Comparison of ENCODE assay signal across 1 cellular context in the genomic region with DNA sequence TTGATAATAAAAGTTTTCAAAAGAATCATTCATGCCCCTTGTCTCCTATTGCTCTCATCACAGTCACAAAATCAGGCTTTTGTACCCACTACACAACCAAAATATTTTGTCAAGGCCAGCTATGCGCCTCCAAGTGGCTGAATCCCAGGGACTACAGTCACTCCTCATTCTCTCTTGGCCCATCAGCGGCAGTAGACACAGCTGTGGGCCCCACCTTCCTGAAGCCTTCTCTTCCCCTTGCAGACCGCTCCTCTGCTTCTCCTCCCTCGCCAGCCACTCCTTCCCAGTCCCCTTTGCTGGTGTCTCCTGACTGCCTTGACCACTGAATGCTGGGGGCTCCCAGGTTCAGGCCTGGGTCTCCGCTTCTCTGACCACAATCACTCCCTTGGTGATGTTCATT.
A peak's percentile ranks its signal among the peaks of the same experiment; 100 is the strongest.
TF ChIP-seq lines count a peak whose summit lies in the region.

No MANE protein-coding gene starts in this region.

TF ChIP-seq in K562, 482 proteins besides CTCF, POLR2A, EP300 and RAD21 (continued from another document):
- TF ChIP-seq, protein P1, sequence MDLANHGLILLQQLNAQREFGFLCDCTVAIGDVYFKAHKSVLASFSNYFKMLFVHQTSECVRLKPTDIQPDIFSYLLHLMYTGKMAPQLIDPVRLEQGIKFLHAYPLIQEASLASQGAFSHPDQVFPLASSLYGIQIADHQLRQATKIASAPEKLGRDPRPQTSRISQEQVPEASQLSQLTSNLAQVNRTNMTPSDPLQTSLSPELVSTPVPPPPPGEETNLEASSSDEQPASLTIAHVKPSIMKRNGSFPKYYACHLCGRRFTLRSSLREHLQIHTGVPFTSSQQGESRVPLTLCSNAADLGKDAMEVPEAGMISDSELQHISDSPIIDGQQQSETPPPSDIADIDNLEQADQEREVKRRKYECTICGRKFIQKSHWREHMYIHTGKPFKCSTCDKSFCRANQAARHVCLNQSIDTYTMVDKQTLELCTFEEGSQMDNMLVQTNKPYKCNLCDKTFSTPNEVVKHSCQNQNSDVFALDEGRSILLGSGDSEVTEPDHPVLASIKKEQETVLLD (IDR thresholded peaks at IDR 0.05) = 0 out of 2 replicates have a peak, but pooled peaks have one; percentile 14
- TF ChIP-seq ZNF197 (CRISPR knock-in tag; IDR thresholded peaks at IDR 0.05; ENCODE audit: low read depth) (0 out of 2 replicates have a peak, but pooled peaks have one; percentile 68), TAF1 (IDR thresholded peaks at IDR 0.05; ENCODE audit: control insufficient read depth, extremely low read depth, insufficient read depth, low read length, severe bottlenecking) (peak; percentile 11), CBFA2T3 (IDR thresholded peaks at IDR 0.05) (0 out of 2 replicates have a peak, but pooled peaks have one; percentile 6), PRPF4 (IDR thresholded peaks at IDR 0.05; ENCODE audit: insufficient read depth, low read depth, low read length, poor library complexity, severe bottlenecking) (no peak), BCOR (IDR thresholded peaks at IDR 0.05) (no peak), MEF2D (tag; conservative IDR thresholded peaks at IDR 0.05; ENCODE audit: low read depth) (0 out of 2 replicates have a peak, but pooled peaks have one; percentile 41), PURB (CRISPR knock-in tag; IDR thresholded peaks at IDR 0.05; ENCODE audit: low read depth) (0 out of 2 replicates have a peak, but pooled peaks have one; percentile 56), ZKSCAN1 (IDR thresholded peaks at IDR 0.05; ENCODE audit: low read depth, low read length) (peak; percentile 6; the same call in 1 of the 2 replicates), CTBP1 (IDR thresholded peaks at IDR 0.05; ENCODE audit: borderline replicate concordance) (no peak), ZNF695 (CRISPR knock-in tag; IDR thresholded peaks at IDR 0.05) (peak; percentile 51; the same call in 1 of the 2 replicates)
- TF ChIP-seq, protein P2, sequence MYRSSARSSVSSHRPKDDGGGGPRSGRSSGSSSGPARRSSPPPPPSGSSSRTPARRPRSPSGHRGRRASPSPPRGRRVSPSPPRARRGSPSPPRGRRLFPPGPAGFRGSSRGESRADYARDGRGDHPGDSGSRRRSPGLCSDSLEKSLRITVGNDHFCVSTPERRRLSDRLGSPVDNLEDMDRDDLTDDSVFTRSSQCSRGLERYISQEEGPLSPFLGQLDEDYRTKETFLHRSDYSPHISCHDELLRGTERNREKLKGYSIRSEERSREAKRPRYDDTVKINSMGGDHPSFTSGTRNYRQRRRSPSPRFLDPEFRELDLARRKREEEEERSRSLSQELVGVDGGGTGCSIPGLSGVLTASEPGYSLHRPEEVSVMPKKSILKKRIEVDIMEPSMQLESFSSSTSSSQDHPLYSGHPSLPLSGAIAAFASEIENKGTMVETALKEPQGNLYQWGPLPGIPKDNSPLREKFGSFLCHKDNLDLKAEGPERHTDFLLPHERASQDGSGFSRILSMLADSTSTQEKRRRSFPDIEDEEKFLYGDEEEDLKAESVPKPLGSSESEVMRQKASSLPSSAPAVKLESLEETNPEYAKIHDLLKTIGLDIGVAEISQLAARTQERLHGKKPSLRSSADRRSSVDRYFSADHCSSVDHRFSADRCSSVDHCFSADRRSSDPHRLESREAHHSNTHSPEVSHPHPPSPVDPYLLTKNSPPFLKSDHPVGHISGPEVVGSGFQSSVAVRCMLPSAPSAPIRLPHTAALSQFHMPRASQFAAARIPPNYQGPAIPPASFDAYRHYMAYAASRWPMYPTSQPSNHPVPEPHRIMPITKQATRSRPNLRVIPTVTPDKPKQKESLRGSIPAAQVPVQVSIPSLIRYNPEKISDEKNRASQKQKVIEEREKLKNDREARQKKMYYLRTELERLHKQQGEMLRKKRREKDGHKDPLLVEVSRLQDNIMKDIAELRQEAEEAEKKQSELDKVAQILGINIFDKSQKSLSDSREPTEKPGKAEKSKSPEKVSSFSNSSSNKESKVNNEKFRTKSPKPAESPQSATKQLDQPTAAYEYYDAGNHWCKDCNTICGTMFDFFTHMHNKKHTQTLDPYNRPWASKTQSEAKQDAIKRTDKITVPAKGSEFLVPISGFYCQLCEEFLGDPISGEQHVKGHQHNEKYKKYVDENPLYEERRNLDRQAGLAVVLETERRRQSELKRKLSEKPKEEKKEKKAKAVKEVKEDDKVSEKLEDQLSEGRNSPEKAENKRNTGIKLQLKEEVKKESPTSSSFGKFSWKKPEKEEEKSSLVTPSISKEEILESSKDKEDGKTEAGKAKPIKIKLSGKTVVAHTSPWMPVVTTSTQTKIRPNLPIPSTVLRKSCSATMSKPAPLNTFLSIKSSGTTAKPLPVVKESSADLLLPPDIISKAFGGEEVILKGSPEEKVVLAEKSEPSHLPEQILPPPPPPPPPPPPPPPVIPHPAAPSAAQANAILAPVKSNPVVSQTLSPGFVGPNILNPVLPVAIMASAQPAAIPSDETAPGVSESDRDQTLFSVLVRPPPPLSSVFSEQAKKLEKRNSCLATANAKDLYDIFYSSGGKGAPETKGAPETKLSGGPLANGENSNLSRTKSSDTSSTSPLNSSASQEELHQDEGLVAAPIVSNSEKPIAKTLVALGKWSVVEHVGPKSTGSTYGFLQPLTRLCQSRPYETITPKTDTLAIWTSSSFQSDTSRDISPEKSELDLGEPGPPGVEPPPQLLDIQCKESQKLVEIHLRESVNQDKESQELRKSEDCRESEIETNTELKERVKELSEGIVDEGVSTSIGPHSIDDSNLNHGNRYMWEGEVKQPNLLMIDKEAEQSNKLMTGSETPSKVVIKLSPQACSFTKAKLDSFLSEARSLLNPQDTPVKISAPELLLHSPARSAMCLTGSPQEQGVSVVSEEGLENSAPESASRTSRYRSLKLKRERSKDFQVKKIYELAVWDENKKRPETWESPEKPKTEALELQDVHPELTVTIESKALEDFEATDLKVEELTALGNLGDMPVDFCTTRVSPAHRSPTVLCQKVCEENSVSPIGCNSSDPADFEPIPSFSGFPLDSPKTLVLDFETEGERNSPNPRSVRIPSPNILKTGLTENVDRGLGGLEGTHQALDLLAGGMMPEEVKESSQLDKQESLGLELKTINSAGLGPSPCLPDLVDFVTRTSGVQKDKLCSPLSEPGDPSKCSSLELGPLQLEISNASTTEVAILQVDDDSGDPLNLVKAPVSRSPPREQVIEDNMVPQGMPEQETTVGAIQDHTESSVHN (IDR thresholded peaks at IDR 0.05; ENCODE audit: borderline replicate concordance in 1 of 2, low read depth in 1 of 2) = no peak
- TF ChIP-seq, protein P3, sequence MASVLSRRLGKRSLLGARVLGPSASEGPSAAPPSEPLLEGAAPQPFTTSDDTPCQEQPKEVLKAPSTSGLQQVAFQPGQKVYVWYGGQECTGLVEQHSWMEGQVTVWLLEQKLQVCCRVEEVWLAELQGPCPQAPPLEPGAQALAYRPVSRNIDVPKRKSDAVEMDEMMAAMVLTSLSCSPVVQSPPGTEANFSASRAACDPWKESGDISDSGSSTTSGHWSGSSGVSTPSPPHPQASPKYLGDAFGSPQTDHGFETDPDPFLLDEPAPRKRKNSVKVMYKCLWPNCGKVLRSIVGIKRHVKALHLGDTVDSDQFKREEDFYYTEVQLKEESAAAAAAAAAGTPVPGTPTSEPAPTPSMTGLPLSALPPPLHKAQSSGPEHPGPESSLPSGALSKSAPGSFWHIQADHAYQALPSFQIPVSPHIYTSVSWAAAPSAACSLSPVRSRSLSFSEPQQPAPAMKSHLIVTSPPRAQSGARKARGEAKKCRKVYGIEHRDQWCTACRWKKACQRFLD (CRISPR knock-in tag; IDR thresholded peaks at IDR 0.05) = peak; percentile 79
